Comparison of ENCODE assay signal across 1 cellular context in genomic region chr16:74749291-74750055, GRCh38.
A peak's percentile ranks its signal among the peaks of the same experiment; 100 is the strongest.
TF ChIP-seq lines count a peak whose summit lies in the region.

No MANE protein-coding gene starts in this region.

TF ChIP-seq in H1, 55 proteins besides CTCF, POLR2A, EP300 and RAD21:
- 0 out of 2 replicates have a peak, but pooled peaks have one; percentile 9 for TF ChIP-seq MAX (IDR thresholded peaks at IDR 0.05)
- no peak for TF ChIP-seq TBP (IDR thresholded peaks at IDR 0.05; ENCODE audit: low read depth, low read length)
TF ChIP-seq in H1: peak in this region for 1.
